ENCODE assay signal across 1 cellular context in genomic region chr19:20235156-20235555, GRCh38.
TF ChIP-seq lines count a peak whose summit lies in the region.

No MANE protein-coding gene starts in this region.

TF ChIP-seq in H1, 55 proteins besides CTCF, POLR2A, EP300 and RAD21:
- TF ChIP-seq RBBP5 (IDR thresholded peaks at IDR 0.05; ENCODE audit: borderline replicate concordance, low read depth, low read length) = no peak
- no peak for TF ChIP-seq ZNF274 (IDR thresholded peaks at IDR 0.05; ENCODE audit: borderline replicate concordance, extremely low read depth, low read length)
- TF ChIP-seq TAF7 (optimal IDR thresholded peaks at IDR 0.05; ENCODE audit: borderline replicate concordance, low read depth, low read length) = no peak
- TF ChIP-seq MAFK (IDR thresholded peaks at IDR 0.05; ENCODE audit: low read depth, low read length) = no peak
- no peak for TF ChIP-seq EGR1 (IDR thresholded peaks at IDR 0.05; ENCODE audit: borderline replicate concordance, low read depth, low read length)
- no peak for TF ChIP-seq KDM5A (IDR thresholded peaks at IDR 0.05; ENCODE audit: low read length)
- TF ChIP-seq, protein P1, sequence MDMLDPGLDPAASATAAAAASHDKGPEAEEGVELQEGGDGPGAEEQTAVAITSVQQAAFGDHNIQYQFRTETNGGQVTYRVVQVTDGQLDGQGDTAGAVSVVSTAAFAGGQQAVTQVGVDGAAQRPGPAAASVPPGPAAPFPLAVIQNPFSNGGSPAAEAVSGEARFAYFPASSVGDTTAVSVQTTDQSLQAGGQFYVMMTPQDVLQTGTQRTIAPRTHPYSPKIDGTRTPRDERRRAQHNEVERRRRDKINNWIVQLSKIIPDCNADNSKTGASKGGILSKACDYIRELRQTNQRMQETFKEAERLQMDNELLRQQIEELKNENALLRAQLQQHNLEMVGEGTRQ (IDR thresholded peaks at IDR 0.05; ENCODE audit: low read length) = no peak
- TF ChIP-seq RXRA (IDR thresholded peaks at IDR 0.05; ENCODE audit: insufficient read depth, low read depth, low read length) = no peak
- no peak for TF ChIP-seq CHD2 (IDR thresholded peaks at IDR 0.05; ENCODE audit: low read length)
- no peak for TF ChIP-seq FOSL1 (IDR thresholded peaks at IDR 0.05; ENCODE audit: insufficient read depth, low read depth, low read length)
- TF ChIP-seq KDM1A (IDR thresholded peaks at IDR 0.05; ENCODE audit: borderline replicate concordance, low read length) = no peak
- TF ChIP-seq SRF (IDR thresholded peaks at IDR 0.05; ENCODE audit: low read depth, low read length) = no peak
- TF ChIP-seq KDM4A (IDR thresholded peaks at IDR 0.05; ENCODE audit: low read depth, low read length, severe bottlenecking) = no peak
- no peak for TF ChIP-seq GABPA (IDR thresholded peaks at IDR 0.05; ENCODE audit: borderline replicate concordance, insufficient read depth, low read length)
